16 cellular contexts compared by ENCODE assay signal in the genomic region with DNA sequence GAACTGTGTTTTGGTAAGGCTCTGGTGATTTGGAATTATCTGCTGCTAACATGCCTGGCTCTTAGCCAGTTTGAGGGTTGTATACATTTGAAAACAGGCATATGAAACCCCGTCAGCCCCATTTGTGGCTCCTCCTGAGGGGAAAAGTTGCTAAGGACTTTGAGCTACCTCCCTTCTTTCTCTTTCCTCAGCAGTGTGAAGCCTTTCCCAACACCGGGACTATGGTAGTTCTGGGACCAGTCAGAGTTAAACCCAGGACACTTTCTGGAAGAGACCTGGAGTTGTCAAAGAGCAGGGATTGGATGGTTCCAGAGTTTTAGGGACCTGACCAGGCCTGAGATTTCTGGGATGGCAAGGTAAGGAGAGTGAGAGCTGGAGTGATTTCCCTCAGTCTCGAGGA. TPM values are rescaled to one million over a fixed set of nuclear protein-coding genes. Genes with fewer than 3 reads are reported as not detected.
A peak's percentile ranks its signal among the peaks of the same experiment; 100 is the strongest.
DNase-seq lines count a peak whose midpoint lies in the region; ATAC-seq and TF ChIP-seq lines count a peak whose summit lies in the region.
"Had no signal": no experiment of that assay in that cellular context is flagged by ENCODE, and none has a peak within 500 bp of the region (broad histone marks: within the 10 kb centered on the region; RNA-seq: fewer than 3 reads in every experiment).

No MANE protein-coding gene starts in this region.

- H3K27ac Mint-ChIP-seq in GM23338 (no peak overlapping the region), WTC11 (peak overlapping the region; percentile 58), neural crest cell (ENCODE audit: unreplicated experiment) (no peak overlapping the region)
- H3K27ac Mint-ChIP-seq: CD4-positive, alpha-beta T cell had no signal

- peaks cover 20% of the 10 kb centered on the region for H3K27me3 Mint-ChIP-seq in GM23338 (ENCODE audit: insufficient read depth, low read depth, poor library complexity)
- no peaks in the 10 kb centered on the region for H3K27me3 Mint-ChIP-seq in WTC11 (ENCODE audit: low read depth)
- H3K27me3 Mint-ChIP-seq in neural crest cell (ENCODE audit: low read depth): peaks cover 18% of the 10 kb centered on the region

- no peak overlapping the region for H2AFZ ChIP-seq in GM23338

- no peaks in the 10 kb centered on the region for H3K27me3 ChIP-seq in GM23338 (ENCODE audit: insufficient read depth)
- peaks cover 12% of the 10 kb centered on the region for H3K27me3 ChIP-seq in iPS-15b (ENCODE audit: control insufficient read depth, insufficient read depth, low read length)

- no peaks in the 10 kb centered on the region for H3F3A ChIP-seq in GM23338 (replicated peaks; ENCODE audit: low read depth)

- H3K27ac ChIP-seq in GM23338 (ENCODE audit: low read depth): no peak overlapping the region
- H3K27ac ChIP-seq: C4-2B had no signal

- CTCF ChIA-PET in WTC11 (lab: Charles Lee): no interaction called here

- H3K9me3 Mint-ChIP-seq in GM23338: no peaks in the 10 kb centered on the region; the same call in 2 of the 3 replicates
- H3K9me3 Mint-ChIP-seq in WTC11: no peaks in the 10 kb centered on the region
- no peaks in the 10 kb centered on the region for H3K9me3 Mint-ChIP-seq in neural crest cell
- H3K9me3 Mint-ChIP-seq: CD4-positive, alpha-beta T cell had no signal

- H3K4me2 ChIP-seq in GM23338: peak overlapping the region; percentile 20; the same call in 1 of the 2 replicates

- H3K79me2 ChIP-seq in GM23338 (replicated peaks; ENCODE audit: insufficient read depth): peaks cover 47% of the 10 kb centered on the region

- TF ChIP-seq CTCF in GM23338 (conservative IDR thresholded peaks at IDR 0.05; ENCODE audit: low read depth in 2 of 2) (no peak), WTC11 (IDR thresholded peaks at IDR 0.05) (no peak), neural crest cell (conservative IDR thresholded peaks at IDR 0.05) (no peak)

- DNase-seq in GM23338 (ENCODE audit: low spot score): no peak
- no peak for DNase-seq in WTC11 (ENCODE audit: low spot score)
- no peak for DNase-seq in neural crest cell (ENCODE audit: low read depth, low spot score)
- DNase-seq in C1 segment of cervical spinal cord (lab: John Stamatoyannopoulos, UW): no peak
- no peak for DNase-seq in activated CD8-positive, alpha-beta memory T cell treated with anti-CD3 and anti-CD28 coated beads, Interleukin-2, amount 50 U/mL, for 4 hours
- DNase-seq: ACHN; BE2C; Caco-2; CD4-positive, alpha-beta T cell; H9; IMR-90; KBM-7 had no signal

- H3K36me3 ChIP-seq in GM23338 (ENCODE audit: insufficient read depth) (peaks cover 35% of the 10 kb centered on the region; the same call in 1 of the 2 replicates), iPS-15b (ENCODE audit: control insufficient read depth, insufficient read depth, low read length) (no peaks in the 10 kb centered on the region)
- H3K36me3 ChIP-seq: BE2C had no signal

- peaks cover 55% of the 10 kb centered on the region for H3K4me1 Mint-ChIP-seq in GM23338
- H3K4me1 Mint-ChIP-seq in WTC11: peaks cover 59% of the 10 kb centered on the region
- H3K4me1 Mint-ChIP-seq in neural crest cell: peaks cover 63% of the 10 kb centered on the region

- H4K20me1 ChIP-seq in GM23338 (replicated peaks; ENCODE audit: insufficient read depth): peaks cover 33% of the 10 kb centered on the region

- no peaks in the 10 kb centered on the region for H3K9me3 ChIP-seq in iPS-15b (ENCODE audit: control insufficient read depth, insufficient read depth, low read length)
- H3K9me3 ChIP-seq: BE2C, Caco-2 had no signal

- H3K9me2 ChIP-seq in GM23338 (ENCODE audit: insufficient read depth): no peaks in the 10 kb centered on the region

- peaks cover 89% of the 10 kb centered on the region for H3K36me3 Mint-ChIP-seq in GM23338 (ENCODE audit: low read depth)
- H3K36me3 Mint-ChIP-seq in WTC11: peaks cover 85% of the 10 kb centered on the region
- H3K36me3 Mint-ChIP-seq in neural crest cell (ENCODE audit: low read depth): peaks cover 25% of the 10 kb centered on the region

- POLR2A ChIA-PET in WTC11 (lab: Charles Lee): no interaction called here

- H3K4me1 ChIP-seq in GM23338 (ENCODE audit: insufficient read depth): peaks cover 36% of the 10 kb centered on the region
- peaks cover 20% of the 10 kb centered on the region for H3K4me1 ChIP-seq in iPS-15b (ENCODE audit: control insufficient read depth, insufficient read depth, low read length)
- H3K4me1 ChIP-seq: BE2C, Caco-2 had no signal

- peak overlapping the region; percentile 5 for H3K9ac ChIP-seq in iPS-15b (ENCODE audit: low read depth, low read length)

- H3K4me3 ChIP-seq in GM23338 (no peak overlapping the region), iPS-15b (ENCODE audit: low read depth, low read length) (no peak overlapping the region)

- H3K4me3 Mint-ChIP-seq in GM23338 (peak overlapping the region; percentile 99), WTC11 (peak overlapping the region; percentile 32), neural crest cell (peak overlapping the region; percentile 29)
- H3K4me3 Mint-ChIP-seq: CD4-positive, alpha-beta T cell had no signal

- ATAC-seq in GM23338: no peak
- no peak for ATAC-seq in WTC11
- no peak for ATAC-seq in HG02970 (IDR thresholded peaks at IDR 0.05; ENCODE audit: low FRiP score, unreplicated experiment)
- no peak for ATAC-seq in GM21381 (IDR thresholded peaks at IDR 0.05; ENCODE audit: unreplicated experiment)

TF ChIP-seq in GM23338, 12 proteins besides CTCF, POLR2A, EP300 and RAD21 (continues in another document):
- no peak for TF ChIP-seq STAT1 (IDR thresholded peaks at IDR 0.05; ENCODE audit: unreplicated experiment)
- TF ChIP-seq ZNF331 (CRISPR knock-in tag; IDR thresholded peaks at IDR 0.05; ENCODE audit: low read depth): no peak
- TF ChIP-seq, protein P1, sequence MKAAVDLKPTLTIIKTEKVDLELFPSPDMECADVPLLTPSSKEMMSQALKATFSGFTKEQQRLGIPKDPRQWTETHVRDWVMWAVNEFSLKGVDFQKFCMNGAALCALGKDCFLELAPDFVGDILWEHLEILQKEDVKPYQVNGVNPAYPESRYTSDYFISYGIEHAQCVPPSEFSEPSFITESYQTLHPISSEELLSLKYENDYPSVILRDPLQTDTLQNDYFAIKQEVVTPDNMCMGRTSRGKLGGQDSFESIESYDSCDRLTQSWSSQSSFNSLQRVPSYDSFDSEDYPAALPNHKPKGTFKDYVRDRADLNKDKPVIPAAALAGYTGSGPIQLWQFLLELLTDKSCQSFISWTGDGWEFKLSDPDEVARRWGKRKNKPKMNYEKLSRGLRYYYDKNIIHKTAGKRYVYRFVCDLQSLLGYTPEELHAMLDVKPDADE (IDR thresholded peaks at IDR 0.05): no peak
- no peak for TF ChIP-seq EZH2phosphoT487 (IDR thresholded peaks at IDR 0.05; ENCODE audit: unreplicated experiment)
- no peak for TF ChIP-seq CREB1 (CRISPR knock-in tag; IDR thresholded peaks at IDR 0.05; ENCODE audit: low read depth)
- TF ChIP-seq ZNF114 (CRISPR knock-in tag; IDR thresholded peaks at IDR 0.05): no peak

TF ChIP-seq in WTC11, 78 proteins besides CTCF, POLR2A, EP300 and RAD21:
- TF ChIP-seq EMX1 (CRISPR knock-in tag; IDR thresholded peaks at IDR 0.05) (0 out of 2 replicates have a peak, but pooled peaks have one; percentile 41), PRRX2 (CRISPR knock-in tag; IDR thresholded peaks at IDR 0.05) (peak; percentile 55; the same call in 1 of the 2 replicates), ZNF416 (CRISPR knock-in tag; IDR thresholded peaks at IDR 0.05) (no peak)
- TF ChIP-seq, protein P2, sequence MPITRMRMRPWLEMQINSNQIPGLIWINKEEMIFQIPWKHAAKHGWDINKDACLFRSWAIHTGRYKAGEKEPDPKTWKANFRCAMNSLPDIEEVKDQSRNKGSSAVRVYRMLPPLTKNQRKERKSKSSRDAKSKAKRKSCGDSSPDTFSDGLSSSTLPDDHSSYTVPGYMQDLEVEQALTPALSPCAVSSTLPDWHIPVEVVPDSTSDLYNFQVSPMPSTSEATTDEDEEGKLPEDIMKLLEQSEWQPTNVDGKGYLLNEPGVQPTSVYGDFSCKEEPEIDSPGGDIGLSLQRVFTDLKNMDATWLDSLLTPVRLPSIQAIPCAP (CRISPR knock-in tag; IDR thresholded peaks at IDR 0.05): no peak
- TF ChIP-seq, protein P3, sequence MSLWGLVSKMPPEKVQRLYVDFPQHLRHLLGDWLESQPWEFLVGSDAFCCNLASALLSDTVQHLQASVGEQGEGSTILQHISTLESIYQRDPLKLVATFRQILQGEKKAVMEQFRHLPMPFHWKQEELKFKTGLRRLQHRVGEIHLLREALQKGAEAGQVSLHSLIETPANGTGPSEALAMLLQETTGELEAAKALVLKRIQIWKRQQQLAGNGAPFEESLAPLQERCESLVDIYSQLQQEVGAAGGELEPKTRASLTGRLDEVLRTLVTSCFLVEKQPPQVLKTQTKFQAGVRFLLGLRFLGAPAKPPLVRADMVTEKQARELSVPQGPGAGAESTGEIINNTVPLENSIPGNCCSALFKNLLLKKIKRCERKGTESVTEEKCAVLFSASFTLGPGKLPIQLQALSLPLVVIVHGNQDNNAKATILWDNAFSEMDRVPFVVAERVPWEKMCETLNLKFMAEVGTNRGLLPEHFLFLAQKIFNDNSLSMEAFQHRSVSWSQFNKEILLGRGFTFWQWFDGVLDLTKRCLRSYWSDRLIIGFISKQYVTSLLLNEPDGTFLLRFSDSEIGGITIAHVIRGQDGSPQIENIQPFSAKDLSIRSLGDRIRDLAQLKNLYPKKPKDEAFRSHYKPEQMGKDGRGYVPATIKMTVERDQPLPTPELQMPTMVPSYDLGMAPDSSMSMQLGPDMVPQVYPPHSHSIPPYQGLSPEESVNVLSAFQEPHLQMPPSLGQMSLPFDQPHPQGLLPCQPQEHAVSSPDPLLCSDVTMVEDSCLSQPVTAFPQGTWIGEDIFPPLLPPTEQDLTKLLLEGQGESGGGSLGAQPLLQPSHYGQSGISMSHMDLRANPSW (CRISPR knock-in tag; conservative IDR thresholded peaks at IDR 0.05; ENCODE audit: low read depth): no peak
TF ChIP-seq in WTC11: peak in this region for 2.

RNA-seq across cellular contexts. Expression of a gene that starts 4.6 kb away (rescaled TPM):
- 214 and 219 TPM in 2 replicates for total RNA-seq in GM23338 (2014; rRNA removed; shearing (Covaris generic))
- 286 and 295 TPM in 2 replicates for polyA plus RNA-seq in GM23338 (2016; fragmentation: Nextera tagmentation; extraction: Ambion mirVana)
- 417 to 505 TPM (median 497 TPM) in 3 replicates for total RNA-seq in WTC11 (2021)
- total RNA-seq in neural crest cell: 197 and 203 TPM in 2 replicates
- total RNA-seq: Caco-2; CD4-positive, alpha-beta T cell; IMR-90 had no signal
- polyA plus RNA-seq: IMR-90 had no signal

RNA-seq across cellular contexts. Expression of a gene that starts 24.5 kb away (rescaled TPM):
- total RNA-seq in GM23338 (2014; rRNA removed; shearing (Covaris generic)): 4.7 and 14.9 TPM in 2 replicates
- 4.8 and 4.9 TPM in 2 replicates for polyA plus RNA-seq in GM23338 (2016; fragmentation: Nextera tagmentation; extraction: Ambion mirVana)
- total RNA-seq in WTC11 (2021) (5.2 to 5.7 TPM (median 5.4 TPM) in 3 replicates), neural crest cell (25.7 and 26.6 TPM in 2 replicates)
- total RNA-seq: Caco-2, IMR-90 had no signal
- polyA plus RNA-seq: IMR-90 had no signal

Comparison
In these comparisons a context has a peak if more than half of its experiments do, and no peak if none do; other contexts are left out.
1. H3K4me3 Mint-ChIP-seq: peak in every context shown above with its lines; median percentile 99 in GM23338; 32 in WTC11; 29 in neural crest cell.